In the genomic region with DNA sequence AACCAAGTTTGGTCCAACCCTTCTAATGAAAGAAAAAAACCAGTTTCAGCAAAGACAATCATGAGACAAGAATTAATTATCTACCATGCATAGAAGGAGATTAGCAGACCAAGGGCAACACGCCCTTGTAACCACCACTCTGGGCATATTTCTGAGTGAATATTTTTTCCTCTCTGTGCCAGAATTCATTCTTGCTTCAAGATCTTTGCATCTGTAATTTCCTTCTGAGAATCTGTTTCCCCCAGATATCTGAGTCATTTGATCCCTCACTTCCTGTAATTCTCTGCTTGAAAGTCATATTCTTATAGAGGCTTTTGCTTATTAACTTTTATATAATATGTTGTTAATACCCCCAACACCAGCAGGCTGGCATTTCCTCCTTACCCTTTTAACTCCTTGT, we compare ENCODE assay signal across 22 cellular contexts.
DNase-seq lines count a peak whose midpoint lies in the region; FAIRE-seq and TF ChIP-seq lines count a peak whose summit lies in the region.
"Had no signal": no experiment of that assay in that cellular context is flagged by ENCODE, and none has a peak within 500 bp of the region (broad histone marks: within the 10 kb centered on the region; RNA-seq: fewer than 3 reads in every experiment).

No MANE protein-coding gene starts in this region.

- no peaks in the 10 kb centered on the region for H3K36me3 ChIP-seq in astrocyte (ENCODE audit: insufficient read depth, low read length)
- H3K36me3 ChIP-seq in breast epithelium = no peaks in the 10 kb centered on the region
- H3K36me3 ChIP-seq: BLaER1, lower lobe of right lung, neutrophil had no signal

- H3K4me3 ChIP-seq in astrocyte (ENCODE audit: insufficient read depth, low read depth, low read length) (no peak overlapping the region), breast epithelium (no peak overlapping the region), coronary artery (no peak overlapping the region)
- H3K4me3 ChIP-seq: BLaER1, lower lobe of right lung, PC-9 had no signal

- no peaks in the 10 kb centered on the region for H4K20me1 ChIP-seq in astrocyte (ENCODE audit: insufficient read depth, low read length)
- H4K20me1 ChIP-seq: BLaER1 had no signal

- no peaks in the 10 kb centered on the region for H3K4me1 Mint-ChIP-seq in astrocyte (ENCODE audit: low read depth, unreplicated experiment)

- H3K4me1 ChIP-seq in astrocyte (ENCODE audit: insufficient read depth, low read length) (no peaks in the 10 kb centered on the region), breast epithelium (no peaks in the 10 kb centered on the region)
- H3K4me1 ChIP-seq: BLaER1, lower lobe of right lung had no signal

- H3K36me3 Mint-ChIP-seq in astrocyte (ENCODE audit: low read depth, unreplicated experiment) = no peaks in the 10 kb centered on the region

- H3K4me2 ChIP-seq in astrocyte (ENCODE audit: low read length) = no peak overlapping the region
- H3K4me2 ChIP-seq: BLaER1, PC-9 had no signal

- H3K9me3 ChIP-seq in astrocyte (ENCODE audit: insufficient read depth, low read depth, low read length) (no peaks in the 10 kb centered on the region), breast epithelium (no peaks in the 10 kb centered on the region)
- H3K9me3 ChIP-seq: BLaER1, lower lobe of right lung, neutrophil had no signal

- H2AFZ ChIP-seq in astrocyte (ENCODE audit: low read depth, low read length) = no peak overlapping the region
- H2AFZ ChIP-seq: PC-9 had no signal

- no peak overlapping the region for H3K27ac Mint-ChIP-seq in astrocyte (ENCODE audit: unreplicated experiment)
- H3K27ac Mint-ChIP-seq: activated T-cell treated with anti-CD3 and anti-CD28 coated beads, Interleukin-2, amount 50 U/mL, for 24 hours; effector memory CD8-positive, alpha-beta T cell; T-helper 1 cell treated with Interleukin-12 subunit alpha and Interleukin-12 subunit beta and Interleukin-4 antibody, amounts not matched to agents 30 μg/mL and 1 μg/mL, for 36 hours had no signal

- H3K27me3 ChIP-seq in astrocyte (ENCODE audit: insufficient read depth, low read length) (no peaks in the 10 kb centered on the region), breast epithelium (no peaks in the 10 kb centered on the region)
- H3K27me3 ChIP-seq: BLaER1, neutrophil had no signal

- no peak for TF ChIP-seq POLR2A in breast epithelium (IDR thresholded peaks at IDR 0.05)

- no peak overlapping the region for H3K9ac ChIP-seq in astrocyte (ENCODE audit: low read length)
- H3K9ac ChIP-seq: BLaER1 had no signal

- H3K9me3 Mint-ChIP-seq in astrocyte (ENCODE audit: unreplicated experiment) = no peaks in the 10 kb centered on the region
- H3K9me3 Mint-ChIP-seq: activated T-cell treated with anti-CD3 and anti-CD28 coated beads, Interleukin-2, amount 50 U/mL, for 24 hours; effector memory CD8-positive, alpha-beta T cell; T-helper 1 cell treated with Interleukin-12 subunit alpha and Interleukin-12 subunit beta and Interleukin-4 antibody, amounts not matched to agents 30 μg/mL and 1 μg/mL, for 36 hours had no signal

- H3K79me2 ChIP-seq in astrocyte (ENCODE audit: insufficient read depth, low read length) = no peaks in the 10 kb centered on the region

- DNase-seq in AG08395 (ENCODE audit: low spot score) (peak; percentile 5), LHCN-M2 (ENCODE audit: low read depth) (peak; percentile 8), astrocyte (ENCODE audit: low read depth) (peak; percentile 2), glomerular endothelial cell (ENCODE audit: extremely low read depth, low read depth, low spot score) (peak; percentile 95), NCI-H187 treated with DMSO at 0.1 percent for 48 hours (lab: John Stamatoyannopoulos, UW) (no peak), breast epithelium (ENCODE audit: low spot score in 2 of 2) (no peak), coronary artery (ENCODE audit: low spot score) (no peak)
- DNase-seq in stimulated activated CD4-positive, alpha-beta T cell treated with anti-CD3 and anti-CD28 coated beads, Interleukin-4, amount 100 ng/mL, for 1 hour = no peak
- DNase-seq: activated CD4-positive, alpha-beta T cell treated with anti-CD3 and anti-CD28 coated beads, Interleukin-2, amount 50 U/mL, for 48 hours; activated naive CD4-positive, alpha-beta T cell treated with Interleukin-2 at 50 U/mL for 16 hours; activated T-cell treated with anti-CD3 and anti-CD28 coated beads, Interleukin-2, amount 50 U/mL, for 24 hours; effector memory CD8-positive, alpha-beta T cell; lower lobe of right lung; MM.1S; NCI-H1436 treated with DMSO at 0.1 percent for 48 hours; NCI-H2171; PC-9; retina had no signal

- intact Hi-C loops in breast epithelium (cut with DNase I; ENCODE audit: low total_unique reads) = no loop called here

- no peak overlapping the region for H3K4me3 Mint-ChIP-seq in astrocyte (ENCODE audit: unreplicated experiment)
- H3K4me3 Mint-ChIP-seq: activated T-cell treated with anti-CD3 and anti-CD28 coated beads, Interleukin-2, amount 50 U/mL, for 24 hours; effector memory CD8-positive, alpha-beta T cell; T-helper 1 cell treated with Interleukin-12 subunit alpha and Interleukin-12 subunit beta and Interleukin-4 antibody, amounts not matched to agents 30 μg/mL and 1 μg/mL, for 36 hours had no signal

- TF ChIP-seq CTCF in astrocyte (IDR thresholded peaks at IDR 0.05; ENCODE audit: insufficient read depth, low read depth, low read length) = no peak
- TF ChIP-seq CTCF in breast epithelium (IDR thresholded peaks at IDR 0.05) = no peak
- no peak for TF ChIP-seq CTCF in coronary artery (IDR thresholded peaks at IDR 0.05)

- no peak overlapping the region for H3K27ac ChIP-seq in astrocyte (ENCODE audit: low read depth, low read length)
- no peak overlapping the region for H3K27ac ChIP-seq in breast epithelium
- no peak overlapping the region for H3K27ac ChIP-seq in coronary artery
- H3K27ac ChIP-seq: BLaER1, lower lobe of right lung, neutrophil, PC-9 had no signal

- FAIRE-seq in astrocyte (lab: Jason Lieb, UNC) = peak; percentile 29
- FAIRE-seq: A204.1 had no signal

- H3K27me3 Mint-ChIP-seq in astrocyte (ENCODE audit: low read depth, unreplicated experiment) = no peaks in the 10 kb centered on the region

Comparison
In these comparisons a context has a peak if more than half of its experiments do, and no peak if none do; other contexts are left out.
1. DNase-seq: peak in AG08395 (single experiment), LHCN-M2 (single experiment), astrocyte (single experiment) and glomerular endothelial cell (single experiment); none in NCI-H187 treated with DMSO at 0.1 percent for 48 hours (single experiment), breast epithelium (0 of 2), coronary artery (single experiment) and stimulated activated CD4-positive, alpha-beta T cell treated with anti-CD3 and anti-CD28 coated beads, Interleukin-4, amount 100 ng/mL, for 1 hour (single experiment).